Comparison of ENCODE assay signal across 9 cellular contexts in genomic region chr1:8370046-8370881, GRCh38. TPM values are rescaled to one million over a fixed set of nuclear protein-coding genes. Genes with fewer than 3 reads are reported as not detected.
DNase-seq lines count a peak whose midpoint lies in the region; ATAC-seq and TF ChIP-seq lines count a peak whose summit lies in the region.
"Had no signal": no experiment of that assay in that cellular context is flagged by ENCODE, and none has a peak within 500 bp of the region (broad histone marks: within the 10 kb centered on the region; RNA-seq: fewer than 3 reads in every experiment).

No MANE protein-coding gene starts in this region.

- H3K27me3 ChIP-seq in GM23248 (replicated peaks; ENCODE audit: insufficient read depth) = no peaks in the 10 kb centered on the region
- no peaks in the 10 kb centered on the region for H3K27me3 ChIP-seq in right cardiac atrium (ENCODE audit: control insufficient read depth, insufficient read depth)
- no peaks in the 10 kb centered on the region for H3K27me3 ChIP-seq in gastrocnemius medialis

- H3K9ac ChIP-seq in GM23248 = no peak overlapping the region

- in situ Hi-C loops in GM23248 (cut with MboI) (no loop called here), gastrocnemius medialis (cut with MboI; ENCODE audit: low sequenced_read_pairs in 4 of 4) (no loop called here)

- H3K9me3 ChIP-seq in GM23248 (ENCODE audit: low read depth) (no peaks in the 10 kb centered on the region), right cardiac atrium (ENCODE audit: control insufficient read depth, low read length) (no peaks in the 10 kb centered on the region), gastrocnemius medialis (no peaks in the 10 kb centered on the region)

- no peak for ATAC-seq in right cardiac atrium
- ATAC-seq in gastrocnemius medialis = no peak
- no peak for ATAC-seq in GM21367 (IDR thresholded peaks at IDR 0.05; ENCODE audit: unreplicated experiment)
- no peak for ATAC-seq in HG02623 (IDR thresholded peaks at IDR 0.05; ENCODE audit: unreplicated experiment)

- H3F3A ChIP-seq in GM23248 (ENCODE audit: insufficient read depth) = peaks cover 36% of the 10 kb centered on the region

- H3K79me2 ChIP-seq in GM23248 (ENCODE audit: insufficient read depth) = peaks cover 90% of the 10 kb centered on the region

- intact Hi-C loops in right cardiac atrium (cut with DNase I) = loop anchor here in 2 of 4 donors (5.0 to 10.0 kb wide), 2 partner anchors 42 to 155 kb away; no protein-coding TSS in a partner anchor
- intact Hi-C loops in gastrocnemius medialis (cut with DNase I; ENCODE audit: low total_unique reads) = loop anchor here (5.0 to 10.0 kb wide), 2 partner anchors 332 to 445 kb away; partner anchors contain the start of gene RERE

- H3K4me1 ChIP-seq in GM23248 (ENCODE audit: insufficient read depth) (peaks cover 48% of the 10 kb centered on the region), right cardiac atrium (ENCODE audit: control insufficient read depth, insufficient read depth, low read length) (peaks cover 54% of the 10 kb centered on the region), gastrocnemius medialis (peaks cover 100% of the 10 kb centered on the region in 2 donors)

- no peaks in the 10 kb centered on the region for H3K9me2 ChIP-seq in GM23248 (ENCODE audit: insufficient read depth)

- no peak for TF ChIP-seq POLR2A in gastrocnemius medialis (IDR thresholded peaks at IDR 0.05)

- TF ChIP-seq CTCF in gastrocnemius medialis (IDR thresholded peaks at IDR 0.05 in 4 of 5, conservative IDR thresholded peaks at IDR 0.05 in 1 of 5) = no peak

- H3K36me3 ChIP-seq in GM23248 (ENCODE audit: low read depth) = peaks cover 10% of the 10 kb centered on the region; the same call in 1 of the 2 replicates
- no peaks in the 10 kb centered on the region for H3K36me3 ChIP-seq in gastrocnemius medialis

- no peak overlapping the region for H2AFZ ChIP-seq in GM23248

- H3K4me3 ChIP-seq in GM23248 (no peak overlapping the region), right cardiac atrium (ENCODE audit: low read length) (no peak overlapping the region), gastrocnemius medialis (peak overlapping the region in 3 of 4 donors; percentile 6 to 37 (median 30))

- peak overlapping the region; percentile 8 for H3K4me2 ChIP-seq in GM23248 (ENCODE audit: unreplicated experiment)

- no peaks in the 10 kb centered on the region for H4K20me1 ChIP-seq in GM23248 (ENCODE audit: insufficient read depth)

- DNase-seq in GM23248 = peak; percentile 13
- DNase-seq in NCI-H774 (lab: John Stamatoyannopoulos, UW) = peak; percentile 35
- DNase-seq in right cardiac atrium = no peak
- DNase-seq in gastrocnemius medialis = peak in 1 of 2 donors; percentile 20
- DNase-seq in activated CD4-positive, CD25-positive, alpha-beta regulatory T cell (lab: John Stamatoyannopoulos, UW) = no peak
- DNase-seq in activated CD4-positive, alpha-beta T cell treated with anti-CD3 and anti-CD28 coated beads, Interleukin-2, amount 50 U/mL, for 48 hours = no peak
- DNase-seq: kidney glomerular epithelial cell had no signal

- H3K27ac ChIP-seq in GM23248 (no peak overlapping the region), right cardiac atrium (ENCODE audit: low read length) (peak overlapping the region; percentile 99), gastrocnemius medialis (peak overlapping the region; percentile 90 to 95 (median 93))

- WGBS in GM23248 (ENCODE audit: low coverage in 1 of 2, low lambda C conversion rate in 2 of 2, missing lambda C conversion rate in 2 of 2), 2 experiments = 73 to 76% methylated on average over 14 of the region's 14 CpGs
- 56% methylated on average over 14 of the region's 14 CpGs for WGBS in right cardiac atrium

RNA-seq across cellular contexts. Expression of gene SLC45A1, which starts 52.4 kb away (rescaled TPM):
- 0.25 and 0.97 TPM in 2 replicates for total RNA-seq in GM23248 (2014; rRNA removed; shearing (Covaris generic))
- polyA plus RNA-seq in GM23248 (2016; fragmentation: Nextera tagmentation; extraction: Ambion mirVana) (1.9 and 3.3 TPM in 2 replicates), right cardiac atrium (2.5 TPM)
- total RNA-seq in right cardiac atrium (1 to 10 TPM; 2.1 to 3.5 (median 2.8) TPM), gastrocnemius medialis (1 to 10 TPM in 1 of 4 donors, under 1 TPM in 3; 0.56 to 2.9 (median 0.68) TPM)

Comparison
In these comparisons a context has a peak if more than half of its experiments do, and no peak if none do; other contexts are left out.
1. DNase-seq: peak in GM23248 (single experiment) and NCI-H774 (single experiment); none in right cardiac atrium (0 of 3), activated CD4-positive, CD25-positive, alpha-beta regulatory T cell (0 of 4) and activated CD4-positive, alpha-beta T cell treated with anti-CD3 and anti-CD28 coated beads, Interleukin-2, amount 50 U/mL, for 48 hours (0 of 2).
2. H3K4me3 ChIP-seq: peak in gastrocnemius medialis (3 of 4); none in GM23248 (single experiment) and right cardiac atrium (single experiment).